ENCODE assay signal across 1 cellular context in the genomic region with DNA sequence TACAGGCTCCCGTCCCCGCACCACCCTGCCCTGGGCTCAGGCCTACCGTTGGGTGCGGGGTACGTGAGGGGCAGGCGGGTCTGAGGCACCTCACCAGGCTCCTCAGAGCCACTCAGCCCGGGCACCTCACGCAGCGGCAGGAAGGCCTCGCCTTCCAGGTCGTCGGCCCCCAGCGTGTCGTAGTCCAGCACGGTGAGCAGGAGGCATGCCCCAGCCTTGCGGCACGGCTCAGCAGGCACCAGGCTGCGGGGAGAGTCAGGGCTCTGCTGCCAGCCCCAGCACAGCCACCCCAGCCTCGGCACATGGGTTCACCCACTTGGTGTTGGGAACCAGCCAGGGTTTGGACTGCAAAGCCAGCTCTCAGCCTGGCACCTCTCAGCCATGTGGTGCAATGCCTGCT.
TF ChIP-seq lines count a peak whose summit lies in the region.

No MANE protein-coding gene starts in this region.

TF ChIP-seq in H1, 55 proteins besides CTCF, POLR2A, EP300 and RAD21:
- TF ChIP-seq CTBP2 (IDR thresholded peaks at IDR 0.05; ENCODE audit: borderline replicate concordance, insufficient read depth, insufficient read length, low read length) = no peak
- TF ChIP-seq JUND (IDR thresholded peaks at IDR 0.05; ENCODE audit: low read length) = no peak
- TF ChIP-seq CHD2 (IDR thresholded peaks at IDR 0.05; ENCODE audit: low read length) = no peak
- TF ChIP-seq CBX5 (IDR thresholded peaks at IDR 0.05; ENCODE audit: low read depth, low read length) = no peak
- TF ChIP-seq YY1 (IDR thresholded peaks at IDR 0.05; ENCODE audit: low read depth, low read length) = no peak
- TF ChIP-seq SIN3A (conservative IDR thresholded peaks at IDR 0.05 in 1 of 2, IDR thresholded peaks at IDR 0.05 in 1 of 2; ENCODE audit: low read depth in 1 of 2, low read length in 2 of 2) = no peak
- no peak for TF ChIP-seq FOSL1 (IDR thresholded peaks at IDR 0.05; ENCODE audit: insufficient read depth, low read depth, low read length)
- TF ChIP-seq ZNF274 (IDR thresholded peaks at IDR 0.05; ENCODE audit: borderline replicate concordance, extremely low read depth, low read length) = no peak
- no peak for TF ChIP-seq RNF2 (IDR thresholded peaks at IDR 0.05; ENCODE audit: borderline replicate concordance, low read depth, low read length, missing control alignments, poor library complexity, severe bottlenecking)
- no peak for TF ChIP-seq TAF1 (IDR thresholded peaks at IDR 0.05; ENCODE audit: low read depth, low read length)
- no peak for TF ChIP-seq TBP (IDR thresholded peaks at IDR 0.05; ENCODE audit: low read depth, low read length)
- no peak for TF ChIP-seq CBX8 (IDR thresholded peaks at IDR 0.05; ENCODE audit: borderline replicate concordance, low read depth, low read length)
- TF ChIP-seq SIRT6 (IDR thresholded peaks at IDR 0.05; ENCODE audit: low read length) = no peak
- no peak for TF ChIP-seq CREB1 (IDR thresholded peaks at IDR 0.05)
- no peak for TF ChIP-seq ASH2L (IDR thresholded peaks at IDR 0.05; ENCODE audit: low read length)
- TF ChIP-seq RXRA (IDR thresholded peaks at IDR 0.05; ENCODE audit: insufficient read depth, low read depth, low read length) = no peak
- no peak for TF ChIP-seq KDM4A (IDR thresholded peaks at IDR 0.05; ENCODE audit: low read depth, low read length, severe bottlenecking)
- no peak for TF ChIP-seq GABPA (IDR thresholded peaks at IDR 0.05; ENCODE audit: borderline replicate concordance, insufficient read depth, low read length)
- TF ChIP-seq EZH2 (IDR thresholded peaks at IDR 0.05; ENCODE audit: low read depth, low read length, severe bottlenecking) = no peak
- no peak for TF ChIP-seq TCF12 (IDR thresholded peaks at IDR 0.05; ENCODE audit: low read depth, low read length)
TF ChIP-seq in H1: peak in this region for 0.
